ENCODE assay signal across 1 cellular context in the genomic region with DNA sequence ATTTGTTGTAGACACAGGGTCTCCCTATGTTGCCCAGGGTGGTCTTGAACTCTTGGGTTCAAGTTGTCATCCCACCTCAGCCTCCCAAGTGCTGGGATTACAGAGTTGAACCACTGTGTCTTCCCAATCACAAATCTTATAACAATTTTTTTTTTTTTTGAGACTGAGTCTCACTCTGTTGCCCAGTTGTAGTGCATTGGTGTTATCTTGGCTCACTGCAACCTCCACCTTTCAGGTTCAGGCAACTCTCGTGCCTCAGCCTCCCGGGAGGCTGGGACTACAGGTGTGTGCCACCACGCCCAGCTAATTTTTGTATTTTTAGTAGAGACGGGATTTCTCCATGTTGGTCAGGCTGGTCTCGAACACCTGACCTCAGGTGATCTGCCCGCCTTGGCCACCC. TPM values are rescaled to one million over a fixed set of nuclear protein-coding genes. Genes with fewer than 3 reads are reported as not detected.
"Had no signal": no experiment of that assay in that cellular context is flagged by ENCODE, and none has a peak within 500 bp of the region (broad histone marks: within the 10 kb centered on the region; RNA-seq: fewer than 3 reads in every experiment).

No MANE protein-coding gene starts in this region.

RNA-seq across cellular contexts. Expression of a gene that starts 3.7 kb away (rescaled TPM):
- total RNA-seq: natural killer cell had no signal
